Comparison of ENCODE assay signal across 12 cellular contexts in genomic region chr16:73054131-73054496, GRCh38. TPM values are rescaled to one million over a fixed set of nuclear protein-coding genes. Genes with fewer than 3 reads are reported as not detected.
DNase-seq lines count a peak whose midpoint lies in the region; ATAC-seq and TF ChIP-seq lines count a peak whose summit lies in the region.
"Had no signal": no experiment of that assay in that cellular context is flagged by ENCODE, and none has a peak within 500 bp of the region (broad histone marks: within the 10 kb centered on the region; RNA-seq: fewer than 3 reads in every experiment).

No MANE protein-coding gene starts in this region.

- no peak overlapping the region for H2AFZ ChIP-seq in neural cell (ENCODE audit: low read depth, low read length)

- H3K9me3 ChIP-seq in A673 (ENCODE audit: low read depth, low read length, poor library complexity, severe bottlenecking) (no peaks in the 10 kb centered on the region), duodenal mucosa (ENCODE audit: control insufficient read depth in 1 of 2, low read length in 2 of 2) (no peaks in the 10 kb centered on the region), neural cell (ENCODE audit: low read length) (no peaks in the 10 kb centered on the region)

- TF ChIP-seq CTCF in A673 (conservative IDR thresholded peaks at IDR 0.05; ENCODE audit: low read depth, low read length) (no peak), LNCaP clone FGC (IDR thresholded peaks at IDR 0.05; ENCODE audit: control insufficient read depth, extremely low read depth, insufficient read depth) (no peak), neural cell (IDR thresholded peaks at IDR 0.05; ENCODE audit: poor library complexity, severe bottlenecking) (peak; percentile 33)

- H3K9me3 Mint-ChIP-seq in activated T-cell treated with anti-CD3 and anti-CD28 coated beads, Interleukin-2, amount 50 U/mL, for 72 hours, result no peaks in the 10 kb centered on the region

- no peak for TF ChIP-seq RAD21 in neural cell (conservative IDR thresholded peaks at IDR 0.05)

- peaks cover 34% of the 10 kb centered on the region for H3K27me3 Mint-ChIP-seq in activated T-cell treated with anti-CD3 and anti-CD28 coated beads, Interleukin-2, amount 50 U/mL, for 72 hours (ENCODE audit: low read depth)

- POLR2A ChIA-PET in A673 (lab: Charles Lee; ENCODE audit: low non-redundant PET), result interaction anchor here (0.6 kb wide), 1 partner anchor 961 kb away, joined by 7 read pairs; the partner anchor contains the start of gene TXNL4B

- H3K27me3 ChIP-seq in A673 (replicated peaks; ENCODE audit: insufficient read depth, low read depth, low read length, poor library complexity) (no peaks in the 10 kb centered on the region), duodenal mucosa (ENCODE audit: control insufficient read depth in 1 of 2, insufficient read depth in 2 of 2, low read length in 2 of 2) (no peaks in the 10 kb centered on the region), neural cell (ENCODE audit: insufficient read depth, low read depth, low read length) (no peaks in the 10 kb centered on the region)

- H3K36me3 ChIP-seq in A673 (ENCODE audit: insufficient read depth, low read length, poor library complexity, severe bottlenecking) (no peaks in the 10 kb centered on the region), duodenal mucosa (ENCODE audit: control insufficient read depth in 1 of 2, insufficient read depth in 2 of 2, low read length in 2 of 2) (no peaks in the 10 kb centered on the region), neural cell (ENCODE audit: insufficient read depth, low read length) (no peaks in the 10 kb centered on the region)

- peaks cover 57% of the 10 kb centered on the region for H3K4me1 ChIP-seq in A673 (ENCODE audit: insufficient read depth, low read length, poor library complexity, severe bottlenecking)
- peaks cover 42 to 44% of the 10 kb centered on the region in 2 donors for H3K4me1 ChIP-seq in duodenal mucosa (ENCODE audit: control insufficient read depth in 1 of 2, insufficient read depth in 2 of 2, low read length in 2 of 2)

- H3K4me3 Mint-ChIP-seq in activated T-cell treated with anti-CD3 and anti-CD28 coated beads, Interleukin-2, amount 50 U/mL, for 72 hours, result no peak overlapping the region
- H3K4me3 Mint-ChIP-seq: T-helper 17 cell had no signal

- peak overlapping the region; percentile 90 for H3K4me3 ChIP-seq in A673 (ENCODE audit: low read depth, low read length, poor library complexity, severe bottlenecking)
- H3K4me3 ChIP-seq in LNCaP clone FGC (ENCODE audit: low read depth, low read length), result peak overlapping the region; percentile 68
- no peak overlapping the region for H3K4me3 ChIP-seq in duodenal mucosa (ENCODE audit: low read depth in 1 of 2, low read length in 2 of 2)
- H3K4me3 ChIP-seq in neural cell (ENCODE audit: low read length), result peak overlapping the region; percentile 75

- H3K27ac Mint-ChIP-seq in activated T-cell treated with anti-CD3 and anti-CD28 coated beads, Interleukin-2, amount 50 U/mL, for 72 hours, result no peak overlapping the region
- H3K27ac Mint-ChIP-seq: T-helper 17 cell had no signal

- peaks cover 8% of the 10 kb centered on the region for H3K4me1 Mint-ChIP-seq in activated T-cell treated with anti-CD3 and anti-CD28 coated beads, Interleukin-2, amount 50 U/mL, for 72 hours (ENCODE audit: low read depth)

- peak overlapping the region; percentile 88 for H3K27ac ChIP-seq in A673 (ENCODE audit: low read depth, low read length, poor library complexity, severe bottlenecking)
- peak overlapping the region; percentile 68 for H3K27ac ChIP-seq in duodenal mucosa (ENCODE audit: low read depth, low read length)
- peak overlapping the region; percentile 99 for H3K27ac ChIP-seq in neural cell (ENCODE audit: low read length)

- CTCF ChIA-PET in A673 (lab: Charles Lee), result interaction anchor here (0.6 to 0.7 kb wide), 3 partner anchors 47 to 273 kb away, joined by 3 to 9 read pairs (median 4); no protein-coding TSS in a partner anchor

- intact Hi-C loops in A673 (cut with micrococcal nuclease; ENCODE audit: unreplicated experiment), result loop anchor here (10.0 kb wide), 3 partner anchors 119 to 549 kb away; no protein-coding TSS in a partner anchor

- H3K79me2 ChIP-seq in neural cell (replicated peaks; ENCODE audit: insufficient read depth, low read length), result peaks cover 84% of the 10 kb centered on the region

- H3F3A ChIP-seq in neural cell (ENCODE audit: insufficient read depth, low read length, poor library complexity, severe bottlenecking), result peaks cover 26% of the 10 kb centered on the region

- ATAC-seq in activated T-cell treated with anti-CD3 and anti-CD28 coated beads, Interleukin-2, amount 50 U/mL, for 72 hours (replicated peaks in 1 of 2), result no peak
- ATAC-seq: T-helper 17 cell had no signal

- H3K36me3 Mint-ChIP-seq in activated T-cell treated with anti-CD3 and anti-CD28 coated beads, Interleukin-2, amount 50 U/mL, for 72 hours (ENCODE audit: insufficient read depth in 2 of 2), result peaks cover 2 to 6% of the 10 kb centered on the region in 2 donors

- peak overlapping the region; percentile 96 for H3K4me2 ChIP-seq in neural cell (ENCODE audit: low read length)

- TF ChIP-seq EP300 in neural cell (conservative IDR thresholded peaks at IDR 0.05; ENCODE audit: poor library complexity, severe bottlenecking), result no peak

- no peak overlapping the region for H3K9ac ChIP-seq in duodenal mucosa (ENCODE audit: low read depth in 1 of 2, low read length in 2 of 2)
- peak overlapping the region; percentile 98 for H3K9ac ChIP-seq in neural cell (ENCODE audit: low read length)

- no TSS peak for BruUV-seq in A673 (replicated peaks; lab: Mats Ljungman, UMichigan)

- no peaks in the 10 kb centered on the region for H4K20me1 ChIP-seq in neural cell (ENCODE audit: insufficient read depth)

- no peak for DNase-seq in A673 (ENCODE audit: low spot score)
- DNase-seq in LNCaP clone FGC (ENCODE audit: low read depth), result no peak
- no peak for DNase-seq in epidermal melanocyte (ENCODE audit: insufficient read length, low spot score)
- DNase-seq in stimulated activated CD4-positive, alpha-beta T cell treated with anti-CD3 and anti-CD28 coated beads, Interleukin-4, amount 100 ng/mL, for 4 hours, result no peak
- no peak for DNase-seq in globus pallidus (ENCODE audit: low spot score)
- DNase-seq in activated T-cell treated with anti-CD3 and anti-CD28 coated beads, Interleukin-2, amount 50 U/mL, for 72 hours, result no peak
- DNase-seq: C1 segment of cervical spinal cord, cortex of kidney, NCI-H2171, T-helper 17 cell had no signal

- no peaks in the 10 kb centered on the region for H3K9me2 ChIP-seq in neural cell (ENCODE audit: insufficient read depth, low read length)

TF ChIP-seq in neural cell, 6 proteins besides CTCF, POLR2A, EP300 and RAD21:
- no peak for TF ChIP-seq EZH2 (IDR thresholded peaks at IDR 0.05; ENCODE audit: borderline replicate concordance, insufficient read depth, low read length, poor library complexity, severe bottlenecking)
- TF ChIP-seq, protein P1, sequence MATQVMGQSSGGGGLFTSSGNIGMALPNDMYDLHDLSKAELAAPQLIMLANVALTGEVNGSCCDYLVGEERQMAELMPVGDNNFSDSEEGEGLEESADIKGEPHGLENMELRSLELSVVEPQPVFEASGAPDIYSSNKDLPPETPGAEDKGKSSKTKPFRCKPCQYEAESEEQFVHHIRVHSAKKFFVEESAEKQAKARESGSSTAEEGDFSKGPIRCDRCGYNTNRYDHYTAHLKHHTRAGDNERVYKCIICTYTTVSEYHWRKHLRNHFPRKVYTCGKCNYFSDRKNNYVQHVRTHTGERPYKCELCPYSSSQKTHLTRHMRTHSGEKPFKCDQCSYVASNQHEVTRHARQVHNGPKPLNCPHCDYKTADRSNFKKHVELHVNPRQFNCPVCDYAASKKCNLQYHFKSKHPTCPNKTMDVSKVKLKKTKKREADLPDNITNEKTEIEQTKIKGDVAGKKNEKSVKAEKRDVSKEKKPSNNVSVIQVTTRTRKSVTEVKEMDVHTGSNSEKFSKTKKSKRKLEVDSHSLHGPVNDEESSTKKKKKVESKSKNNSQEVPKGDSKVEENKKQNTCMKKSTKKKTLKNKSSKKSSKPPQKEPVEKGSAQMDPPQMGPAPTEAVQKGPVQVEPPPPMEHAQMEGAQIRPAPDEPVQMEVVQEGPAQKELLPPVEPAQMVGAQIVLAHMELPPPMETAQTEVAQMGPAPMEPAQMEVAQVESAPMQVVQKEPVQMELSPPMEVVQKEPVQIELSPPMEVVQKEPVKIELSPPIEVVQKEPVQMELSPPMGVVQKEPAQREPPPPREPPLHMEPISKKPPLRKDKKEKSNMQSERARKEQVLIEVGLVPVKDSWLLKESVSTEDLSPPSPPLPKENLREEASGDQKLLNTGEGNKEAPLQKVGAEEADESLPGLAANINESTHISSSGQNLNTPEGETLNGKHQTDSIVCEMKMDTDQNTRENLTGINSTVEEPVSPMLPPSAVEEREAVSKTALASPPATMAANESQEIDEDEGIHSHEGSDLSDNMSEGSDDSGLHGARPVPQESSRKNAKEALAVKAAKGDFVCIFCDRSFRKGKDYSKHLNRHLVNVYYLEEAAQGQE (IDR thresholded peaks at IDR 0.05; ENCODE audit: borderline replicate concordance), result peak; percentile 22
TF ChIP-seq in neural cell: peak in this region for 1.

RNA-seq across cellular contexts. Expression of gene ZFHX3, which starts 6.2 kb away (rescaled TPM):
- 21.7 and 21.8 TPM in 2 replicates for total RNA-seq in A673 (2021)
- polyA plus RNA-seq in neural cell, result 26.4 and 27.7 TPM in 2 replicates
- polyA minus RNA-seq in neural cell, result 112 and 179 TPM in 2 replicates
- total RNA-seq in activated T-cell treated with anti-CD3 and anti-CD28 coated beads, Interleukin-2, amount 50 U/mL, for 72 hours, result 1 to 10 TPM in 1 of 2 donors, under 1 TPM in 1; 0.35 to 1.0 TPM

Comparison
In these comparisons a context has a peak if more than half of its experiments do, and no peak if none do; other contexts are left out.
1. H3K4me3 ChIP-seq: peak in A673 (single experiment), LNCaP clone FGC (single experiment) and neural cell (single experiment); none in duodenal mucosa (0 of 2).
2. RNA of gene ZFHX3, which starts 6.2 kb away (total RNA-seq): 21.7 to 21.8 TPM in A673; 0.35 to 1.0 TPM in activated T-cell treated with anti-CD3 and anti-CD28 coated beads, Interleukin-2, amount 50 U/mL, for 72 hours; every median in the first group is over 10 times any median in the second.
3. Peak in every context shown above with its lines, with median percentiles within 50 percentile points of each other: H3K27ac ChIP-seq.